ENCODE assay signal across 24 cellular contexts in genomic region chr7:27579565-27579964, GRCh38.
"Had no signal": no experiment of that assay in that cellular context is flagged by ENCODE, and none has a peak within 500 bp of the region (broad histone marks: within the 10 kb centered on the region; RNA-seq: fewer than 3 reads in every experiment).

No MANE protein-coding gene starts in this region.

- H3K9me3 Mint-ChIP-seq: activated naive CD4-positive, alpha-beta T cell treated with anti-CD3 and anti-CD28 coated beads, Interleukin-2, amount 50 U/mL, for 72 hours; activated T-cell treated with anti-CD3 and anti-CD28 coated beads, Interleukin-2, amount 50 U/mL, for 24 hours; activated T-helper 17 cell treated with anti-CD3 and anti-CD28 coated beads, Interleukin-2, amount 50 U/mL, for 72 hours; central memory CD8-positive, alpha-beta T cell; neural crest cell; T-cell; T-helper 2 cell treated with Interferon-gamma antibody and Interleukin-4, amounts not matched to agents 5 μg/mL and 100 μg/mL, for 36 hours had no signal

- H3K27me3 Mint-ChIP-seq: activated T-cell treated with anti-CD3 and anti-CD28 coated beads, Interleukin-2, amount 50 U/mL, for 24 hours; activated T-helper 17 cell treated with anti-CD3 and anti-CD28 coated beads, Interleukin-2, amount 50 U/mL, for 72 hours; central memory CD8-positive, alpha-beta T cell; T-cell had no signal

- H3K36me3 ChIP-seq: breast epithelium, esophagus squamous epithelium, gastroesophageal sphincter, upper lobe of left lung, WERI-Rb-1 had no signal

- H3K9me3 ChIP-seq: breast epithelium, esophagus squamous epithelium, gastroesophageal sphincter, upper lobe of left lung had no signal

- H3K27ac Mint-ChIP-seq: activated naive CD4-positive, alpha-beta T cell treated with anti-CD3 and anti-CD28 coated beads, Interleukin-2, amount 50 U/mL, for 72 hours; activated T-cell treated with anti-CD3 and anti-CD28 coated beads, Interleukin-2, amount 50 U/mL, for 24 hours; activated T-helper 17 cell treated with anti-CD3 and anti-CD28 coated beads, Interleukin-2, amount 50 U/mL, for 72 hours; naive thymus-derived CD4-positive, alpha-beta T cell; T-cell; T-helper 2 cell treated with Interferon-gamma antibody and Interleukin-4, amounts not matched to agents 5 μg/mL and 100 μg/mL, for 36 hours had no signal

- H3K4me3 Mint-ChIP-seq: activated T-cell treated with anti-CD3 and anti-CD28 coated beads, Interleukin-2, amount 50 U/mL, for 24 hours; activated T-helper 17 cell treated with anti-CD3 and anti-CD28 coated beads, Interleukin-2, amount 50 U/mL, for 72 hours; central memory CD8-positive, alpha-beta T cell; naive thymus-derived CD4-positive, alpha-beta T cell; neural crest cell; T-cell; T-helper 2 cell treated with Interferon-gamma antibody and Interleukin-4, amounts not matched to agents 5 μg/mL and 100 μg/mL, for 36 hours had no signal

- H3K36me3 Mint-ChIP-seq: activated naive CD4-positive, alpha-beta T cell treated with anti-CD3 and anti-CD28 coated beads, Interleukin-2, amount 50 U/mL, for 72 hours had no signal

- H3K4me1 Mint-ChIP-seq: activated T-helper 17 cell treated with anti-CD3 and anti-CD28 coated beads, Interleukin-2, amount 50 U/mL, for 72 hours; central memory CD8-positive, alpha-beta T cell; T-cell had no signal

- H3K4me1 ChIP-seq: breast epithelium, esophagus squamous epithelium, gastroesophageal sphincter, upper lobe of left lung had no signal

- H3K27ac ChIP-seq: breast epithelium, esophagus squamous epithelium, gastroesophageal sphincter, upper lobe of left lung, WERI-Rb-1 had no signal

- H3K4me3 ChIP-seq: breast epithelium, esophagus squamous epithelium, gastroesophageal sphincter, lung, upper lobe of left lung had no signal

- H3K27me3 ChIP-seq: breast epithelium, esophagus squamous epithelium, gastroesophageal sphincter, upper lobe of left lung had no signal

- ATAC-seq: activated naive CD4-positive, alpha-beta T cell treated with anti-CD3 and anti-CD28 coated beads, Interleukin-2, amount 50 U/mL, for 72 hours; activated T-helper 17 cell treated with anti-CD3 and anti-CD28 coated beads, Interleukin-2, amount 50 U/mL, for 72 hours; gastroesophageal sphincter; left colon; naive thymus-derived CD4-positive, alpha-beta T cell; stimulated activated naive CD8-positive, alpha-beta T cell treated with anti-CD3 and anti-CD28 coated beads, Interleukin-15, Interleukin-2, amounts not matched to agents 100 U/mL and 50 U/mL, for 24 hours; T-cell had no signal

- DNase-seq: activated CD4-positive, alpha-beta T cell treated with anti-CD3 and anti-CD28 coated beads, Interleukin-2, amount 50 U/mL, for 1 hour; activated CD4-positive, CD25-positive, alpha-beta regulatory T cell treated with anti-CD3 and anti-CD28 coated beads, Interleukin-2, amount 50 U/mL, for 72 hours; activated T-cell treated with anti-CD3 and anti-CD28 coated beads, Interleukin-2, amount 50 U/mL, for 24 hours; aorta; effector memory CD4-positive, alpha-beta T cell; esophagus squamous epithelium; head of caudate nucleus; hypothalamus; left colon; naive thymus-derived CD4-positive, alpha-beta T cell; occipital lobe; stimulated activated CD4-positive, alpha-beta T cell treated with anti-CD3 and anti-CD28 coated beads, Interleukin-4, amount 100 ng/mL, for 4 hours; stimulated activated naive CD8-positive, alpha-beta T cell treated with anti-CD3 and anti-CD28 coated beads, Interleukin-15, Interleukin-2, amounts not matched to agents 100 U/mL and 50 U/mL, for 24 hours; T-cell; upper lobe of left lung; WERI-Rb-1 had no signal
